Comparison of ENCODE assay signal across 8 cellular contexts in the genomic region with DNA sequence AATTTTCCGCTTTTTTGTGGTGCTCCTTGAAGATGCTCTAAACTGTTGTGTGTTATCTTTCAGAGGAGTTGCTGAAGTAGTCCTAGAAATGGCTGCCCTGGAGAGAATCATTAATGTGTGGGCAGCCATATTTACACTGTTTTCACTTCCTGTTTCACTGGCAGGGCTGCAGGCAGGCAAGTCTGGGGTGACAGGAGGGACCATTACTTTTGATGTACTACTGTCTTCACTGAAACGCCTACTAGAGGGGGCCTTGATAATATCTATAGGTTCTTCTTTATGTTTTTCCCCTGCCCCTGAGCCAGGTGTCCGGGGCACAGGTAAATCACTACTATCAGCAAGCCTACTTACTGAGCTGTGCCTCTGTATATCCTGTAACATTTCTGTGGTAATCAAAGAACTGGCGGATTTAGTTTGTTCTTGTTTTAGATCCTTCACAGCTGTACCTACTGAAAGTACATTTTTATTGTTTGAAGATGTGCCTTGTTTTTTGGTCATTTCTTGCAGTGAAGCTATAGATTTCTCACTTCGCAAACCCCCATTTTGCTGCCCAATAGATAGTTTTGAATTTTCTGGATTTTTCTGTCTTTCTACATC. TPM values are rescaled to one million over a fixed set of nuclear protein-coding genes. Genes with fewer than 3 reads are reported as not detected.
DNase-seq lines count a peak whose midpoint lies in the region; ATAC-seq and TF ChIP-seq lines count a peak whose summit lies in the region.

No MANE protein-coding gene starts in this region.

- H3K36me3 ChIP-seq in Caco-2 (ENCODE audit: control insufficient read depth, insufficient read depth, low read length): peaks cover 2% of the 10 kb centered on the region; the same call in 1 of the 2 replicates

- H3K4me3 ChIP-seq in Caco-2 (ENCODE audit: low read depth, low read length): no peak overlapping the region

- H3K4me1 ChIP-seq in Caco-2: no peaks in the 10 kb centered on the region

- H3K4me1 Mint-ChIP-seq in Caco-2 (ENCODE audit: low read depth, unreplicated experiment) (no peaks in the 10 kb centered on the region), T-cell (peaks cover 0 to 15% (median 14%) of the 10 kb centered on the region in 3 donors)

- no peaks in the 10 kb centered on the region for H3K27me3 Mint-ChIP-seq in Caco-2 (ENCODE audit: insufficient read depth, unreplicated experiment)
- no peaks in the 10 kb centered on the region for H3K27me3 Mint-ChIP-seq in T-cell

- no peak for TF ChIP-seq CTCF in Caco-2 (IDR thresholded peaks at IDR 0.05; ENCODE audit: insufficient read depth in 1 of 2, low read depth in 1 of 2, low read length in 1 of 2, severe bottlenecking in 1 of 2, unreplicated experiment in 1 of 2)

- POLR2A ChIA-PET in Caco-2 (lab: Charles Lee): no interaction called here
- POLR2A ChIA-PET in T-cell (lab: Charles Lee): no interaction called here
- POLR2A ChIA-PET in HEK293T (lab: Yijun Ruan, JAX): no interaction called here

- BruUV-seq in Caco-2 (replicated peaks; lab: Mats Ljungman, UMichigan): TSS peak; percentile 60

- ATAC-seq in GM19372 (IDR thresholded peaks at IDR 0.05; ENCODE audit: low read depth, unreplicated experiment): peak; percentile 99
- peak; percentile 96 for ATAC-seq in HG03066 (IDR thresholded peaks at IDR 0.05; ENCODE audit: low read depth, unreplicated experiment)
- ATAC-seq in T-cell (replicated peaks in 1 of 4): peak in 2 of 4 experiments; percentile 38 to 42

- H3K9me3 ChIP-seq in Caco-2: no peaks in the 10 kb centered on the region

- H3K27ac Mint-ChIP-seq in Caco-2 (ENCODE audit: unreplicated experiment) (no peak overlapping the region), T-cell (peak overlapping the region; percentile 45 to 73)

- H3K9me3 Mint-ChIP-seq in Caco-2 (ENCODE audit: unreplicated experiment) (no peaks in the 10 kb centered on the region), T-cell (no peaks in the 10 kb centered on the region)

- H3K36me3 Mint-ChIP-seq in Caco-2 (ENCODE audit: insufficient read depth, unreplicated experiment) (peaks cover 39% of the 10 kb centered on the region), T-cell (peaks cover 36% of the 10 kb centered on the region)

- intact Hi-C loops in Caco-2 (cut with micrococcal nuclease; ENCODE audit: unreplicated experiment): no loop called here

- CTCF ChIA-PET in Caco-2 (lab: Charles Lee): no interaction called here
- CTCF ChIA-PET in T-cell (lab: Charles Lee): no interaction called here
- CTCF ChIA-PET in HEK293T (lab: Yijun Ruan, JAX): interaction anchor here (0.6 kb wide), 1 partner anchor 325 kb away, joined by 3 read pairs; no protein-coding TSS in a partner anchor

- DNase-seq in Caco-2: no peak
- peak in 1 of 34 experiments; percentile 3 for DNase-seq in T-cell
- DNase-seq in HEK293T (ENCODE audit: extremely low spot score): no peak
- DNase-seq in GOT3 (lab: John Stamatoyannopoulos, UW): no peak
- no peak for DNase-seq in NCI-H1105 treated with DMSO at 0.1 percent for 48 hours (lab: John Stamatoyannopoulos, UW)
- DNase-seq in DMS79 (lab: John Stamatoyannopoulos, UW): no peak

- no peak overlapping the region for H3K4me3 Mint-ChIP-seq in Caco-2 (ENCODE audit: unreplicated experiment)
- H3K4me3 Mint-ChIP-seq in T-cell: no peak overlapping the region

- H3K27me3 ChIP-seq in Caco-2 (replicated peaks; ENCODE audit: control insufficient read depth, insufficient read depth, low read length): no peaks in the 10 kb centered on the region

TF ChIP-seq in HEK293T, 16 proteins besides CTCF, POLR2A, EP300 and RAD21:
- TF ChIP-seq SP1 (IDR thresholded peaks at IDR 0.05): no peak
- no peak for TF ChIP-seq ZNF384 (IDR thresholded peaks at IDR 0.05)
- TF ChIP-seq FOXA1 (IDR thresholded peaks at IDR 0.05): no peak
- no peak for TF ChIP-seq ARNT (IDR thresholded peaks at IDR 0.05)
- TF ChIP-seq LEF1 (IDR thresholded peaks at IDR 0.05; ENCODE audit: borderline replicate concordance): no peak
- TF ChIP-seq SUZ12 (IDR thresholded peaks at IDR 0.05): no peak
- TF ChIP-seq TARDBP (IDR thresholded peaks at IDR 0.05): no peak
- TF ChIP-seq ELF4 (IDR thresholded peaks at IDR 0.05): no peak
- no peak for TF ChIP-seq CTBP1 (IDR thresholded peaks at IDR 0.05; ENCODE audit: borderline replicate concordance)
- no peak for TF ChIP-seq HDGF (IDR thresholded peaks at IDR 0.05; ENCODE audit: borderline replicate concordance)
- no peak for TF ChIP-seq FOXK2 (IDR thresholded peaks at IDR 0.05)
- no peak for TF ChIP-seq L3MBTL2 (conservative IDR thresholded peaks at IDR 0.05)
- no peak for TF ChIP-seq FOXM1 (IDR thresholded peaks at IDR 0.05; ENCODE audit: borderline replicate concordance)
- TF ChIP-seq, protein P1, sequence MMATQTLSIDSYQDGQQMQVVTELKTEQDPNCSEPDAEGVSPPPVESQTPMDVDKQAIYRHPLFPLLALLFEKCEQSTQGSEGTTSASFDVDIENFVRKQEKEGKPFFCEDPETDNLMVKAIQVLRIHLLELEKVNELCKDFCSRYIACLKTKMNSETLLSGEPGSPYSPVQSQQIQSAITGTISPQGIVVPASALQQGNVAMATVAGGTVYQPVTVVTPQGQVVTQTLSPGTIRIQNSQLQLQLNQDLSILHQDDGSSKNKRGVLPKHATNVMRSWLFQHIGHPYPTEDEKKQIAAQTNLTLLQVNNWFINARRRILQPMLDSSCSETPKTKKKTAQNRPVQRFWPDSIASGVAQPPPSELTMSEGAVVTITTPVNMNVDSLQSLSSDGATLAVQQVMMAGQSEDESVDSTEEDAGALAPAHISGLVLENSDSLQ (IDR thresholded peaks at IDR 0.05): no peak
- TF ChIP-seq BHLHE40 (IDR thresholded peaks at IDR 0.05; ENCODE audit: borderline replicate concordance): no peak
- no peak for TF ChIP-seq NFRKB (IDR thresholded peaks at IDR 0.05)

RNA-seq across cellular contexts. Expression of a gene that starts 39.7 kb away (rescaled TPM):
- 131 and 134 TPM in 2 replicates for total RNA-seq in Caco-2 (2022)
- 10 to 100 TPM; 19.0 to 29.5 (median 23.0) TPM for total RNA-seq in T-cell
